Comparison of ENCODE assay signal across 8 cellular contexts in genomic region chr9:89318123-89319014, GRCh38. TPM values are rescaled to one million over a fixed set of nuclear protein-coding genes. Genes with fewer than 3 reads are reported as not detected.
DNase-seq lines count a peak whose midpoint lies in the region; ATAC-seq lines count a peak whose summit lies in the region.

Gene SECISBP2, plus strand, starts transcription at chr9:89318500. Its CDS starts 77 bp downstream, at chr9:89318577.

- peak within 1 kb of the TSS; percentile 94 for H3K27ac Mint-ChIP-seq in activated CD8-positive, alpha-beta memory T cell treated with anti-CD3 and anti-CD28 coated beads, Interleukin-2, amount 10 ng/mL, durations not matched to agents 7 days and 5 days

- H3K36me3 ChIP-seq in HUES48 (ENCODE audit: control insufficient read depth, insufficient read depth, low read length), result peaks cover 66% of the 10 kb centered on the region
- H3K36me3 ChIP-seq in NT2/D1 (ENCODE audit: insufficient read depth, insufficient read length, low read length), result peaks cover 69% of the 10 kb centered on the region
- H3K36me3 ChIP-seq in endocrine pancreas (ENCODE audit: control insufficient read depth, insufficient read depth, low read length), result no peaks in the 10 kb centered on the region
- peaks cover 2% of the 10 kb centered on the region for H3K36me3 ChIP-seq in mesendoderm (ENCODE audit: control insufficient read depth, insufficient read depth, low read length)

- H3K4me1 ChIP-seq in HUES48 (ENCODE audit: control insufficient read depth, insufficient read depth, low read length), result peaks cover 31% of the 10 kb centered on the region
- peaks cover 2% of the 10 kb centered on the region for H3K4me1 ChIP-seq in NT2/D1 (ENCODE audit: insufficient read depth, insufficient read length)
- H3K4me1 ChIP-seq in endocrine pancreas (ENCODE audit: control insufficient read depth, insufficient read depth, low read length), result peaks cover 27% of the 10 kb centered on the region
- H3K4me1 ChIP-seq in mesendoderm (ENCODE audit: control insufficient read depth, low read depth, low read length), result no peaks in the 10 kb centered on the region

- H3K4me3 Mint-ChIP-seq in activated CD8-positive, alpha-beta memory T cell treated with anti-CD3 and anti-CD28 coated beads, Interleukin-2, amount 10 ng/mL, durations not matched to agents 7 days and 5 days, result peak within 1 kb of the TSS; percentile 82

- no peaks in the 10 kb centered on the region for H3K9me3 Mint-ChIP-seq in activated CD8-positive, alpha-beta memory T cell treated with anti-CD3 and anti-CD28 coated beads, Interleukin-2, amount 10 ng/mL, durations not matched to agents 7 days and 5 days (ENCODE audit: low read depth)

- peak within 1 kb of the TSS; percentile 94 for H3K18ac ChIP-seq in mesendoderm (ENCODE audit: low read length)

- peak within 1 kb of the TSS; percentile 90 for H4K5ac ChIP-seq in mesendoderm (ENCODE audit: low read length)

- H3K4ac ChIP-seq in mesendoderm (ENCODE audit: low read depth, low read length), result peak within 1 kb of the TSS; percentile 84

- H3K56ac ChIP-seq in mesendoderm (ENCODE audit: low read length), result peak within 1 kb of the TSS; percentile 97

- no peak within 1 kb of the TSS for H2BK5ac ChIP-seq in mesendoderm (ENCODE audit: low read length)

- H3K27me3 ChIP-seq in HUES48 (ENCODE audit: control insufficient read depth, insufficient read depth, low read length) (no peaks in the 10 kb centered on the region), NT2/D1 (ENCODE audit: insufficient read depth, insufficient read length) (no peaks in the 10 kb centered on the region), endocrine pancreas (ENCODE audit: control insufficient read depth, insufficient read depth, low read length) (no peaks in the 10 kb centered on the region), mesendoderm (ENCODE audit: insufficient read depth, low read length, poor library complexity) (no peaks in the 10 kb centered on the region)

- H3K9ac ChIP-seq in HUES48 (ENCODE audit: low read depth, low read length) (peak within 1 kb of the TSS; percentile 100), NT2/D1 (ENCODE audit: insufficient read length, low read depth) (peak within 1 kb of the TSS; percentile 98), endocrine pancreas (ENCODE audit: control insufficient read depth, insufficient read depth, low read length) (peak within 1 kb of the TSS; percentile 76), mesendoderm (ENCODE audit: low read length) (peak within 1 kb of the TSS; percentile 92)

- peaks cover 40% of the 10 kb centered on the region for H3K79me2 ChIP-seq in mesendoderm (ENCODE audit: control insufficient read depth, insufficient read depth, low read length)

- no peak within 1 kb of the TSS for H2BK15ac ChIP-seq in mesendoderm (replicated peaks; ENCODE audit: low read depth)

- peak within 1 kb of the TSS; percentile 98 for H4K8ac ChIP-seq in mesendoderm (ENCODE audit: low read depth, low read length)

- no peak within 1 kb of the TSS for H2AK5ac ChIP-seq in mesendoderm (ENCODE audit: low read length)

- peaks cover 3% of the 10 kb centered on the region for H3K79me1 ChIP-seq in mesendoderm (ENCODE audit: low read length)

- ATAC-seq in GM21390 (IDR thresholded peaks at IDR 0.05; ENCODE audit: unreplicated experiment), result peak; percentile 88
- ATAC-seq in activated CD8-positive, alpha-beta memory T cell treated with anti-CD3 and anti-CD28 coated beads, Interleukin-2, amount 10 ng/mL, durations not matched to agents 7 days and 5 days, result peak; percentile 85

- no peaks in the 10 kb centered on the region for H3K27me3 Mint-ChIP-seq in activated CD8-positive, alpha-beta memory T cell treated with anti-CD3 and anti-CD28 coated beads, Interleukin-2, amount 10 ng/mL, durations not matched to agents 7 days and 5 days

- H2BK120ac ChIP-seq in mesendoderm (ENCODE audit: low read depth, low read length), result no peak within 1 kb of the TSS

- H3K36me3 Mint-ChIP-seq in activated CD8-positive, alpha-beta memory T cell treated with anti-CD3 and anti-CD28 coated beads, Interleukin-2, amount 10 ng/mL, durations not matched to agents 7 days and 5 days, result peaks cover 54% of the 10 kb centered on the region

- CTCF ChIA-PET in activated CD8-positive, alpha-beta memory T cell treated with anti-CD3 and anti-CD28 coated beads, Interleukin-2, amount 10 ng/mL, durations not matched to agents 7 days and 5 days (lab: Charles Lee), result interaction anchor here (0.5 to 3.5 kb wide), 9 partner anchors 8 to 1873 kb away, joined by 3 to 33 read pairs (median 3); partner anchors contain the start of gene CKS2

- peak; percentile 91 for DNase-seq in D341Med (ENCODE audit: low spot score)
- DNase-seq in NT2/D1 (ENCODE audit: low read depth, low spot score), result peak; percentile 94
- peak; percentile 96 for DNase-seq in activated CD8-positive, alpha-beta memory T cell treated with anti-CD3 and anti-CD28 coated beads, Interleukin-2, amount 10 ng/mL, durations not matched to agents 7 days and 5 days
- peak; percentile 98 for DNase-seq in mesendoderm
- DNase-seq in stimulated activated CD8-positive, alpha-beta memory T cell treated with anti-CD3 and anti-CD28 coated beads, Interleukin-15, amount 100 ng/mL, for 1 hour (ENCODE audit: low read depth), result peak; percentile 85

- H3K23ac ChIP-seq in mesendoderm (ENCODE audit: low read length), result no peak within 1 kb of the TSS

- H3K4me1 Mint-ChIP-seq in activated CD8-positive, alpha-beta memory T cell treated with anti-CD3 and anti-CD28 coated beads, Interleukin-2, amount 10 ng/mL, durations not matched to agents 7 days and 5 days, result peaks cover 70% of the 10 kb centered on the region

- H3K4me3 ChIP-seq in HUES48 (ENCODE audit: low read depth, low read length) (peak within 1 kb of the TSS; percentile 97), NT2/D1 (ENCODE audit: insufficient read length, low read depth) (peak within 1 kb of the TSS; percentile 84), endocrine pancreas (ENCODE audit: control insufficient read depth, insufficient read depth, low read length) (peak within 1 kb of the TSS; percentile 98), mesendoderm (ENCODE audit: low read length) (peak within 1 kb of the TSS; percentile 80)

- peak within 1 kb of the TSS; percentile 70 for H3K4me2 ChIP-seq in mesendoderm (ENCODE audit: low read length)

- WGBS in mesendoderm (ENCODE audit: extremely low coverage, insufficient coverage, low lambda C conversion rate), result no CpG with 5 or more reads among the region's 91 CpGs

- H3K9me3 ChIP-seq in HUES48 (ENCODE audit: control insufficient read depth, insufficient read depth, low read length) (no peaks in the 10 kb centered on the region), NT2/D1 (ENCODE audit: insufficient read depth, low read length) (no peaks in the 10 kb centered on the region), endocrine pancreas (ENCODE audit: control insufficient read depth, low read length) (no peaks in the 10 kb centered on the region)

- H3K27ac ChIP-seq in HUES48 (ENCODE audit: low read depth, low read length) (peak within 1 kb of the TSS; percentile 100), mesendoderm (ENCODE audit: low read depth, low read length) (peak within 1 kb of the TSS; percentile 99)

RNA-seq across cellular contexts. Expression of gene SECISBP2, which starts in this region (rescaled TPM):
- total RNA-seq in activated CD8-positive, alpha-beta memory T cell treated with anti-CD3 and anti-CD28 coated beads, Interleukin-2, amount 10 ng/mL, durations not matched to agents 7 days and 5 days, result 10 to 100 TPM; 36.1 to 40.2 TPM
- 68.8 TPM for polyA plus RNA-seq in mesendoderm (2013, experiment 1 of 2)
- 61.8 TPM for polyA plus RNA-seq in mesendoderm (2013, experiment 2 of 2)

Comparison
In these comparisons a context has a peak if more than half of its experiments do, and no peak if none do; other contexts are left out.
1. Peak in every context shown above with its lines: DNase-seq, ATAC-seq, H3K4me3 ChIP-seq and H3K27ac ChIP-seq.